Comparison of ENCODE assay signal across 11 cellular contexts in the genomic region with DNA sequence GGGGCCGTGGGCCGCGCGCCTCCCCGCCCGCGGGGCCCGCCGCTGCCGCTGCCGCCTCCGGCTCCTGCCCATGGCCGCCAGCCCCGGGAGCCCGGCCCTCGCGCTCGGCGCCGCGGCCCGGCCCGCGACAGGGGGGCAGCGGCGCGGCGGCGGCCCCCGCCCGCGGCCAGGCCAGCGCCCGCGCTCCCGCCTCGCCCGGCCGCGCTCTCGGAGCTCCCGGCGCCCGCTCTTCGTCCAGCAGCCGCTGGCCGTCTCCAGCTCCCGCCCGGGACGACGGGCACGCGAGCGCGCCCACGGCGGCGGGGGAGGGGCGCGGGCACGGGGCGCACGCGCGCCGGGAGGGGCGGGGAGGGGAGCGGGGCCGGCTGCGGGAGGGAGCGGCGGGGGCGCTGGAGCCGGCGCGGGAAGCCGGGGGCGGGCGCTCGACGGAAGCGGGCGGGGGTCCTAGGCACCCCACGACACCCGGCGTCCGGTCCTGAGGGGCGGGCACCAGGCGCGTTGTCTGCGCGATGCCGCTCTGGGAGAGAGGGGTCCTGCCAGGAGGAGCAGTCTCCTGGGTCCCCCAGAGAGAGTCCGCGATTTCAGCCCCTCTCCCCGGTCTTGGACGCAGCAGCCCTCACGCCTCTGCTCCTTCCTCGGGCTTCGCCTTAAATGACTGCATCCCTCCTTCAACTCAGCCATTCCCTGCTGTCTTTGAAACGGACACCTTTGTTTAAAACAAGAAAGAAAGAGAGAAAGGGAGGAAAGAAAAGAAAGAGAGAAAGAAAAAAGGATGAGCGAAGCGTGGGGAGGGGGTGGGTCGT. TPM values are rescaled to one million over a fixed set of nuclear protein-coding genes. Genes with fewer than 3 reads are reported as not detected.
DNase-seq lines count a peak whose midpoint lies in the region; ATAC-seq lines count a peak whose summit lies in the region.
"Had no signal": no experiment of that assay in that cellular context is flagged by ENCODE, and none has a peak within 500 bp of the region (broad histone marks: within the 10 kb centered on the region; RNA-seq: fewer than 3 reads in every experiment).

No MANE protein-coding gene starts in this region.

- no peaks in the 10 kb centered on the region for H3K36me3 Mint-ChIP-seq in activated naive CD4-positive, alpha-beta T cell treated with anti-CD3 and anti-CD28 coated beads, Interleukin-2, amount 50 U/mL, for 24 hours
- H3K36me3 Mint-ChIP-seq in activated naive CD4-positive, alpha-beta T cell treated with anti-CD3 and anti-CD28 coated beads, Interleukin-2, amount 50 U/mL, for 72 hours = no peaks in the 10 kb centered on the region

- H3K36me3 ChIP-seq in iPS-15b (ENCODE audit: control insufficient read depth, insufficient read depth, low read length) = no peaks in the 10 kb centered on the region

- peaks cover 2% of the 10 kb centered on the region for H3K4me1 ChIP-seq in iPS-15b (ENCODE audit: control insufficient read depth, insufficient read depth, low read length)

- H3K27me3 ChIP-seq in iPS-15b (ENCODE audit: control insufficient read depth, insufficient read depth, low read length) = peaks cover 3% of the 10 kb centered on the region

- no peak for DNase-seq in activated naive CD4-positive, alpha-beta T cell treated with anti-CD3 and anti-CD28 coated beads, Interleukin-2, amount 50 U/mL, for 72 hours (ENCODE audit: low spot score in 2 of 2)
- DNase-seq in NCI-H774 (lab: John Stamatoyannopoulos, UW) (peak; percentile 9), NCI-H1694 (lab: John Stamatoyannopoulos, UW) (no peak), GF-D8 (lab: John Stamatoyannopoulos, UW) (no peak)
- DNase-seq: cortex of kidney, NCI-H2107 had no signal

- no peaks in the 10 kb centered on the region for H3K27me3 Mint-ChIP-seq in activated naive CD4-positive, alpha-beta T cell treated with anti-CD3 and anti-CD28 coated beads, Interleukin-2, amount 50 U/mL, for 24 hours

- no peaks in the 10 kb centered on the region for H3K9me3 ChIP-seq in iPS-15b (ENCODE audit: control insufficient read depth, insufficient read depth, low read length)

- H3K9me3 Mint-ChIP-seq in activated naive CD4-positive, alpha-beta T cell treated with anti-CD3 and anti-CD28 coated beads, Interleukin-2, amount 50 U/mL, for 24 hours = no peaks in the 10 kb centered on the region
- H3K9me3 Mint-ChIP-seq in activated naive CD4-positive, alpha-beta T cell treated with anti-CD3 and anti-CD28 coated beads, Interleukin-2, amount 50 U/mL, for 72 hours = no peaks in the 10 kb centered on the region
- H3K9me3 Mint-ChIP-seq: T-helper 1 cell treated with Interleukin-12 subunit alpha and Interleukin-12 subunit beta and Interleukin-4 antibody, amounts not matched to agents 30 μg/mL and 1 μg/mL, for 36 hours had no signal

- H3K27ac ChIP-seq in temporal lobe (ENCODE audit: low read depth, low read length) = peak overlapping the region; percentile 17

- H3K27ac Mint-ChIP-seq in activated naive CD4-positive, alpha-beta T cell treated with anti-CD3 and anti-CD28 coated beads, Interleukin-2, amount 50 U/mL, for 24 hours = no peak overlapping the region
- no peak overlapping the region for H3K27ac Mint-ChIP-seq in activated naive CD4-positive, alpha-beta T cell treated with anti-CD3 and anti-CD28 coated beads, Interleukin-2, amount 50 U/mL, for 72 hours
- H3K27ac Mint-ChIP-seq: T-helper 1 cell treated with Interleukin-12 subunit alpha and Interleukin-12 subunit beta and Interleukin-4 antibody, amounts not matched to agents 30 μg/mL and 1 μg/mL, for 36 hours had no signal

- H3K4me1 Mint-ChIP-seq in activated naive CD4-positive, alpha-beta T cell treated with anti-CD3 and anti-CD28 coated beads, Interleukin-2, amount 50 U/mL, for 24 hours = peaks cover 12% of the 10 kb centered on the region

- peak overlapping the region; percentile 36 for H3K4me3 Mint-ChIP-seq in activated naive CD4-positive, alpha-beta T cell treated with anti-CD3 and anti-CD28 coated beads, Interleukin-2, amount 50 U/mL, for 24 hours

- no peak overlapping the region for H3K9ac ChIP-seq in iPS-15b (ENCODE audit: low read depth, low read length)

- H3K4me3 ChIP-seq in iPS-15b (ENCODE audit: low read depth, low read length) = peak overlapping the region; percentile 15

- no peak for ATAC-seq in activated naive CD4-positive, alpha-beta T cell treated with anti-CD3 and anti-CD28 coated beads, Interleukin-2, amount 50 U/mL, for 72 hours
- no peak for ATAC-seq in HG03039 (IDR thresholded peaks at IDR 0.05; ENCODE audit: unreplicated experiment)

RNA-seq across cellular contexts. Expression of gene PDZD4, which starts 0.5 kb away (rescaled TPM):
- 1 to 10 TPM; 1.2 to 2.5 TPM for total RNA-seq in activated naive CD4-positive, alpha-beta T cell treated with anti-CD3 and anti-CD28 coated beads, Interleukin-2, amount 50 U/mL, for 72 hours
- total RNA-seq in temporal lobe = 141 TPM

RNA-seq across cellular contexts. Expression of gene SSR4, which starts 36.4 kb away (rescaled TPM):
- total RNA-seq in activated naive CD4-positive, alpha-beta T cell treated with anti-CD3 and anti-CD28 coated beads, Interleukin-2, amount 50 U/mL, for 72 hours = 100 to 1,000 TPM; 142 to 156 TPM
- 50.2 TPM for total RNA-seq in temporal lobe

RNA-seq across cellular contexts. Expression of gene IDH3G, which starts 36.7 kb away (rescaled TPM):
- total RNA-seq in activated naive CD4-positive, alpha-beta T cell treated with anti-CD3 and anti-CD28 coated beads, Interleukin-2, amount 50 U/mL, for 72 hours = 10 to 100 TPM; 60.8 to 81.7 TPM
- total RNA-seq in temporal lobe = 52.1 TPM

RNA-seq across cellular contexts. Expression of gene SRPK3, which starts 50.0 kb away (rescaled TPM):
- total RNA-seq in activated naive CD4-positive, alpha-beta T cell treated with anti-CD3 and anti-CD28 coated beads, Interleukin-2, amount 50 U/mL, for 72 hours = not detected
- 0.25 TPM for total RNA-seq in temporal lobe

RNA-seq across cellular contexts. Expression of gene L1CAM, which starts 55.1 kb away (rescaled TPM):
- total RNA-seq in activated naive CD4-positive, alpha-beta T cell treated with anti-CD3 and anti-CD28 coated beads, Interleukin-2, amount 50 U/mL, for 72 hours = 1 to 10 TPM; 1.1 to 1.8 TPM
- total RNA-seq in temporal lobe = 132 TPM

Comparison
In these comparisons a context has a peak if more than half of its experiments do, and no peak if none do; other contexts are left out.
1. RNA of gene PDZD4, which starts 0.5 kb away (total RNA-seq): 141 TPM in temporal lobe (single experiment); 1.2 to 2.5 TPM in activated naive CD4-positive, alpha-beta T cell treated with anti-CD3 and anti-CD28 coated beads, Interleukin-2, amount 50 U/mL, for 72 hours; every median in the first group is over 10 times any median in the second.